Comparison of ENCODE assay signal across 27 cellular contexts in the genomic region with DNA sequence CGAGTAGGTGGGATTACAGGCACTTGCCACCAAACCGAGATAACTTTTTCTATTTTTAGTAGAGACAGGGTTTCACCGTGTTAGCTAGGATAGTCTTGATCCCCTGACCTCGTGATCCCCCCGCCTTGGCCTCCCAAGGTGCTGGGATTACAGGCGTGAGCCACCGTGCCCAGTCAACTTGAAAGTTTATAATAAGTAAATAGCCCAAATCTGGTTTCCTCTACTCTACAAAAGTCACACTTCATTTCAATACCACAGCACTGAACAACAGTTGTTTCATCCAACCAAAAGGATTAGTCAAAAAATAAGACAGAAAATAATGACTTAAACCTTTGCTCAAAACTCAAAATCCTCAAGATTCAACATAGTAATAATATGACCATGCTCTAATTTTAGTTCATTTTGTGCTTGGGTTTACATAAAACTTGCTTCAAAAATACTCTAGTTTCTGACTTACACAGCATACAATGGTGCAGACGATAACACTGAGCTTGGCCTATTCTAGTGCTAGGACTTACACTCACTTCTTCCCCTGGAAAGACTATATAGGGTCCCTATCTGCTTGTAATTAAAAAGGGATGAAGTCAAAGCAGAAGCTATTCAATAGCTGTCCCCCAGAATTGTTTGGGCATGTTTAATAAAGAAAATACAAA. TPM values are rescaled to one million over a fixed set of nuclear protein-coding genes. Genes with fewer than 3 reads are reported as not detected.
A peak's percentile ranks its signal among the peaks of the same experiment; 100 is the strongest.
DNase-seq lines count a peak whose midpoint lies in the region; ATAC-seq and TF ChIP-seq lines count a peak whose summit lies in the region.
"Had no signal": no experiment of that assay in that cellular context is flagged by ENCODE, and none has a peak within 500 bp of the region (broad histone marks: within the 10 kb centered on the region; RNA-seq: fewer than 3 reads in every experiment).

No MANE protein-coding gene starts in this region.

- POLR2A ChIA-PET in activated CD4-positive, alpha-beta T cell treated with anti-CD3 and anti-CD28 coated beads for 36 hours (lab: Charles Lee): interaction anchor here (0.7 kb wide), 1 partner anchor 42 kb away, joined by 4 read pairs; no protein-coding TSS in a partner anchor
- POLR2A ChIA-PET in CD8-positive, alpha-beta memory T cell (lab: Charles Lee): interaction anchor here (0.8 kb wide), 1 partner anchor 172 kb away, joined by 3 read pairs; no protein-coding TSS in a partner anchor

- peak; percentile 90 for ATAC-seq in activated CD4-positive, alpha-beta T cell treated with anti-CD3 and anti-CD28 coated beads for 36 hours
- peak; percentile 64 for ATAC-seq in HG02852 (IDR thresholded peaks at IDR 0.05; ENCODE audit: unreplicated experiment)
- peak; percentile 95 for ATAC-seq in activated T-helper 17 cell treated with anti-CD3 and anti-CD28 coated beads, Interleukin-2, amount 50 U/mL, for 72 hours (replicated peaks)
- ATAC-seq: foreskin keratinocyte, left cardiac atrium, sciatic nerve, SK-N-SH treated with all-trans-retinoic acid at 6 μM for 48 hours, upper lobe of right lung had no signal

- H3K9me3 Mint-ChIP-seq in activated CD4-positive, alpha-beta T cell treated with anti-CD3 and anti-CD28 coated beads for 36 hours (ENCODE audit: low read depth): no peaks in the 10 kb centered on the region
- H3K9me3 Mint-ChIP-seq in CD8-positive, alpha-beta memory T cell: no peaks in the 10 kb centered on the region
- H3K9me3 Mint-ChIP-seq in activated T-helper 17 cell treated with anti-CD3 and anti-CD28 coated beads, Interleukin-2, amount 50 U/mL, for 72 hours: no peaks in the 10 kb centered on the region
- H3K9me3 Mint-ChIP-seq: CD4-positive, alpha-beta memory T cell had no signal

- no peaks in the 10 kb centered on the region for H3K9me3 ChIP-seq in CD8-positive, alpha-beta memory T cell (ENCODE audit: low read length)
- no peaks in the 10 kb centered on the region for H3K9me3 ChIP-seq in esophagus squamous epithelium
- H3K9me3 ChIP-seq: breast epithelium, upper lobe of right lung had no signal

- H3K36me3 ChIP-seq in CD8-positive, alpha-beta memory T cell (ENCODE audit: insufficient read depth, low read length): peaks cover 16% of the 10 kb centered on the region
- H3K36me3 ChIP-seq in esophagus squamous epithelium: peaks cover 0 to 70% (median 0%) of the 10 kb centered on the region in 3 donors

- TF ChIP-seq CTCF in esophagus squamous epithelium (IDR thresholded peaks at IDR 0.05): no peak

- CTCF ChIA-PET in activated CD4-positive, alpha-beta T cell treated with anti-CD3 and anti-CD28 coated beads for 36 hours (lab: Charles Lee): interaction anchor here (1.9 to 2.0 kb wide), 2 partner anchors 23 to 30 kb away, joined by 5 to 7 read pairs; no protein-coding TSS in a partner anchor
- CTCF ChIA-PET in CD8-positive, alpha-beta memory T cell (lab: Charles Lee): interaction anchor here (0.7 to 1.2 kb wide), 3 partner anchors 22 to 151 kb away, joined by 3 to 4 read pairs (median 4); no protein-coding TSS in a partner anchor

- H3K4me1 ChIP-seq in CD8-positive, alpha-beta memory T cell (ENCODE audit: insufficient read depth, low read length): no peaks in the 10 kb centered on the region
- H3K4me1 ChIP-seq in esophagus squamous epithelium: no peaks in the 10 kb centered on the region
- H3K4me1 ChIP-seq: breast epithelium, foreskin keratinocyte, upper lobe of right lung had no signal

- H3K4me3 Mint-ChIP-seq in activated CD4-positive, alpha-beta T cell treated with anti-CD3 and anti-CD28 coated beads for 36 hours: no peak overlapping the region
- H3K4me3 Mint-ChIP-seq in CD8-positive, alpha-beta memory T cell: no peak overlapping the region
- peak overlapping the region; percentile 26 for H3K4me3 Mint-ChIP-seq in activated T-helper 17 cell treated with anti-CD3 and anti-CD28 coated beads, Interleukin-2, amount 50 U/mL, for 72 hours
- H3K4me3 Mint-ChIP-seq: CD4-positive, alpha-beta memory T cell had no signal

- no peaks in the 10 kb centered on the region for H3K27me3 Mint-ChIP-seq in activated CD4-positive, alpha-beta T cell treated with anti-CD3 and anti-CD28 coated beads for 36 hours
- H3K27me3 Mint-ChIP-seq in CD8-positive, alpha-beta memory T cell: no peaks in the 10 kb centered on the region
- no peaks in the 10 kb centered on the region for H3K27me3 Mint-ChIP-seq in activated T-helper 17 cell treated with anti-CD3 and anti-CD28 coated beads, Interleukin-2, amount 50 U/mL, for 72 hours
- H3K27me3 Mint-ChIP-seq: CD4-positive, alpha-beta memory T cell; progenitor cell of endocrine pancreas had no signal

- H3K27ac Mint-ChIP-seq in activated CD4-positive, alpha-beta T cell treated with anti-CD3 and anti-CD28 coated beads for 36 hours: no peak overlapping the region
- H3K27ac Mint-ChIP-seq in CD8-positive, alpha-beta memory T cell: peak overlapping the region in 5 of 8 donors; percentile 47 to 78 (median 51)
- peak overlapping the region; percentile 67 for H3K27ac Mint-ChIP-seq in activated T-helper 17 cell treated with anti-CD3 and anti-CD28 coated beads, Interleukin-2, amount 50 U/mL, for 72 hours
- H3K27ac Mint-ChIP-seq: progenitor cell of endocrine pancreas had no signal

- H3K27ac ChIP-seq in CD8-positive, alpha-beta memory T cell (ENCODE audit: low read depth, low read length): no peak overlapping the region
- no peak overlapping the region for H3K27ac ChIP-seq in esophagus squamous epithelium
- H3K27ac ChIP-seq: breast epithelium, foreskin keratinocyte, upper lobe of right lung had no signal

- H3K4me1 Mint-ChIP-seq in activated CD4-positive, alpha-beta T cell treated with anti-CD3 and anti-CD28 coated beads for 36 hours: peaks cover 7% of the 10 kb centered on the region
- peaks cover 0 to 5% (median 2%) of the 10 kb centered on the region in 3 donors for H3K4me1 Mint-ChIP-seq in CD8-positive, alpha-beta memory T cell
- H3K4me1 Mint-ChIP-seq in activated T-helper 17 cell treated with anti-CD3 and anti-CD28 coated beads, Interleukin-2, amount 50 U/mL, for 72 hours: no peaks in the 10 kb centered on the region

- TF ChIP-seq POLR2A in esophagus squamous epithelium (IDR thresholded peaks at IDR 0.05): no peak

- H3K4me3 ChIP-seq in CD8-positive, alpha-beta memory T cell (ENCODE audit: low read length): no peak overlapping the region
- no peak overlapping the region for H3K4me3 ChIP-seq in esophagus squamous epithelium
- H3K4me3 ChIP-seq: breast epithelium, upper lobe of right lung had no signal

- peak; percentile 47 for DNase-seq in activated CD4-positive, alpha-beta T cell treated with anti-CD3 and anti-CD28 coated beads for 36 hours
- DNase-seq in activated CD4-positive, alpha-beta T cell treated with anti-CD3 and anti-CD28 coated beads, Interleukin-2, amount 50 U/mL, for 1 hour: no peak
- DNase-seq in CD8-positive, alpha-beta memory T cell: no peak
- no peak for DNase-seq in AG08396 (ENCODE audit: low spot score)
- DNase-seq in esophagus squamous epithelium (lab: John Stamatoyannopoulos, UW): no peak
- no peak for DNase-seq in anterior cingulate cortex (lab: John Stamatoyannopoulos, UW)
- DNase-seq: 8988T; activated effector memory CD4-positive, alpha-beta T cell treated with anti-CD3 and anti-CD28 coated beads, Interleukin-2, amount 50 U/mL, for 16 hours; AML-193; amniotic stem cell; CD4-positive, alpha-beta memory T cell; effector memory CD4-positive, alpha-beta T cell; foreskin keratinocyte; left cardiac atrium; mammary epithelial cell; NCI-H1105 treated with DMSO at 0.1 percent for 48 hours; NCI-H2029; NCI-H226; substantia nigra; upper lobe of right lung had no signal

- intact Hi-C loops in activated CD4-positive, alpha-beta T cell treated with anti-CD3 and anti-CD28 coated beads for 36 hours (cut with DNase I, micrococcal nuclease): loop anchor here in 1 of 2 experiments (1.0 kb wide), 1 partner anchor 41 kb away; no protein-coding TSS in a partner anchor
- intact Hi-C loops in esophagus squamous epithelium (cut with DNase I): no loop called here

- H3K36me3 Mint-ChIP-seq in activated CD4-positive, alpha-beta T cell treated with anti-CD3 and anti-CD28 coated beads for 36 hours (ENCODE audit: low read depth): peaks cover 31% of the 10 kb centered on the region
- peaks cover 25 to 69% (median 29%) of the 10 kb centered on the region in 3 donors for H3K36me3 Mint-ChIP-seq in CD8-positive, alpha-beta memory T cell
- H3K36me3 Mint-ChIP-seq in activated T-helper 17 cell treated with anti-CD3 and anti-CD28 coated beads, Interleukin-2, amount 50 U/mL, for 72 hours (ENCODE audit: low read depth): peaks cover 69% of the 10 kb centered on the region

- WGBS in esophagus squamous epithelium, 2 donors: 81 to 90% methylated on average over 8 of the region's 8 CpGs

- H3K27me3 ChIP-seq in CD8-positive, alpha-beta memory T cell (ENCODE audit: insufficient read depth, low read length, poor library complexity, severe bottlenecking): no peaks in the 10 kb centered on the region
- H3K27me3 ChIP-seq in esophagus squamous epithelium: no peaks in the 10 kb centered on the region
- H3K27me3 ChIP-seq: breast epithelium, foreskin keratinocyte, upper lobe of right lung had no signal

RNA-seq across cellular contexts. Expression of a gene that starts 56.7 kb away (rescaled TPM):
- 1 to 10 TPM; 3.8 to 4.9 TPM for total RNA-seq in activated CD4-positive, alpha-beta T cell treated with anti-CD3 and anti-CD28 coated beads for 36 hours
- 10 to 100 TPM; 14.8 to 15.4 TPM for total RNA-seq in CD8-positive, alpha-beta memory T cell
- polyA plus RNA-seq in CD8-positive, alpha-beta memory T cell: 32.7 TPM
- 10 to 100 TPM in 1 of 2 donors, 1 to 10 TPM in 1; 1.2 to 10.5 TPM for total RNA-seq in activated T-helper 17 cell treated with anti-CD3 and anti-CD28 coated beads, Interleukin-2, amount 50 U/mL, for 72 hours
- total RNA-seq in esophagus squamous epithelium: 1 to 10 TPM in 3 of 4 donors, under 1 TPM in 1; 0.68 to 6.7 (median 3.2) TPM
- total RNA-seq: OCI-LY7 had no signal
